Comparison of ENCODE assay signal across 1 cellular context in genomic region chr7:149788300-149788851, GRCh38.
TF ChIP-seq lines count a peak whose summit lies in the region.

No MANE protein-coding gene starts in this region.

TF ChIP-seq in HepG2, 621 proteins besides CTCF, POLR2A, EP300 and RAD21 (continued from another document):
- TF ChIP-seq ZBTB40 (IDR thresholded peaks at IDR 0.05) (no peak), ZBTB40 (CRISPR knock-in tag; IDR thresholded peaks at IDR 0.05) (no peak), RARG (CRISPR knock-in tag; IDR thresholded peaks at IDR 0.05; ENCODE audit: low read depth) (no peak), AGO2 (optimal IDR thresholded peaks at IDR 0.05; ENCODE audit: low read depth, low read length) (no peak), HNRNPL (IDR thresholded peaks at IDR 0.05; ENCODE audit: low read depth, low read length) (peak; percentile 91), ZBTB1 (CRISPR knock-in tag; IDR thresholded peaks at IDR 0.05; ENCODE audit: borderline replicate concordance) (no peak), ESRRA (CRISPR knock-in tag; IDR thresholded peaks at IDR 0.05; ENCODE audit: low read depth) (peak; percentile 46; the same call in 1 of the 2 replicates), SOX6 (IDR thresholded peaks at IDR 0.05) (no peak), SOX6 (CRISPR knock-in tag; IDR thresholded peaks at IDR 0.05) (0 out of 2 replicates have a peak, but pooled peaks have one; percentile 29), MLX (CRISPR knock-in tag; IDR thresholded peaks at IDR 0.05) (no peak), MAX (IDR thresholded peaks at IDR 0.05) (peak; percentile 55; the same call in 1 of the 2 replicates), SALL1 (CRISPR knock-in tag; IDR thresholded peaks at IDR 0.05) (peak; percentile 52), NR2F2 (IDR thresholded peaks at IDR 0.05; ENCODE audit: borderline replicate concordance, low read depth) (0 out of 2 replicates have a peak, but pooled peaks have one; percentile 67), U2AF1 (optimal IDR thresholded peaks at IDR 0.05; ENCODE audit: low read depth, low read length) (no peak), SOX13 (IDR thresholded peaks at IDR 0.05) (no peak), SOX13 (CRISPR knock-in tag; conservative IDR thresholded peaks at IDR 0.05 in 1 of 2, IDR thresholded peaks at IDR 0.05 in 1 of 2) (peak in 1 of 2 experiments; percentile 25; a peak in 1 of 4 replicates), ZSCAN21 (CRISPR knock-in tag; IDR thresholded peaks at IDR 0.05; ENCODE audit: borderline replicate concordance) (no peak), ZNF235 (CRISPR knock-in tag; IDR thresholded peaks at IDR 0.05; ENCODE audit: borderline replicate concordance) (no peak), GATAD2A (CRISPR knock-in tag; IDR thresholded peaks at IDR 0.05) (0 out of 2 replicates have a peak, but pooled peaks have one; percentile 35), ZNF781 (CRISPR knock-in tag; IDR thresholded peaks at IDR 0.05; ENCODE audit: borderline replicate concordance, not compliant biosample characterization) (peak; percentile 65), NONO (IDR thresholded peaks at IDR 0.05) (no peak), NONO (CRISPR knock-in tag; conservative IDR thresholded peaks at IDR 0.05) (0 out of 2 replicates have a peak, but pooled peaks have one; percentile 38), ZBTB7A (CRISPR knock-in tag; IDR thresholded peaks at IDR 0.05) (0 out of 2 replicates have a peak, but pooled peaks have one; percentile 73)
